Comparison of ENCODE assay signal across 22 cellular contexts in genomic region chr1:26297057-26297790, GRCh38. TPM values are rescaled to one million over a fixed set of nuclear protein-coding genes. Genes with fewer than 3 reads are reported as not detected.
DNase-seq lines count a peak whose midpoint lies in the region; ATAC-seq and TF ChIP-seq lines count a peak whose summit lies in the region.
"Had no signal": no experiment of that assay in that cellular context is flagged by ENCODE, and none has a peak within 500 bp of the region (broad histone marks: within the 10 kb centered on the region; RNA-seq: fewer than 3 reads in every experiment).

No MANE protein-coding gene starts in this region.

- H4K8ac ChIP-seq in mesenchymal stem cell (ENCODE audit: low read length), result no peak overlapping the region

- H3K9me3 Mint-ChIP-seq in stimulated activated effector memory CD8-positive, alpha-beta T cell treated with anti-CD3 and anti-CD28 coated beads, Interleukin-12 subunit alpha, Interleukin-12 subunit beta, amount 100 ng/mL, for 72 hours, result no peaks in the 10 kb centered on the region
- H3K9me3 Mint-ChIP-seq: CD4-positive, alpha-beta memory T cell; GM23338; IgD-negative memory B cell had no signal

- no peak overlapping the region for H2AK5ac ChIP-seq in mesenchymal stem cell (ENCODE audit: low read length, severe bottlenecking)

- no peak for DNase-seq in RWPE2 (ENCODE audit: low spot score)
- no peak for DNase-seq in mesenchymal stem cell
- no peak for DNase-seq in stimulated activated effector memory CD8-positive, alpha-beta T cell treated with anti-CD3 and anti-CD28 coated beads, Interleukin-12 subunit alpha, Interleukin-12 subunit beta, amount 100 ng/mL, for 72 hours (ENCODE audit: low spot score in 2 of 2)
- DNase-seq in DMS153 (lab: John Stamatoyannopoulos, UW), result no peak
- DNase-seq in caudate nucleus (lab: John Stamatoyannopoulos, UW), result no peak
- DNase-seq in H4 (ENCODE audit: low spot score), result no peak
- DNase-seq: C1 segment of cervical spinal cord; CD4-positive, alpha-beta memory T cell; COR-L47; MM.1S; NCI-H1417; NCI-H1694; NCI-H2029 treated with DMSO at 0.1 percent for 48 hours; NCI-H446 treated with DMSO at 0.1 percent for 48 hours; NCI-H526 treated with DMSO at 0.1 percent for 48 hours; Right ventricle myocardium superior had no signal

- H3K27ac ChIP-seq in BLaER1 (peak overlapping the region; percentile 51), RWPE2 (ENCODE audit: poor library complexity, severe bottlenecking) (peak overlapping the region; percentile 66), mesenchymal stem cell (ENCODE audit: low read length, poor library complexity, severe bottlenecking) (no peak overlapping the region), caudate nucleus (ENCODE audit: low read depth, low read length) (no peak overlapping the region)
- H3K27ac ChIP-seq: KMS-11, SJSA1 had no signal

- no peak overlapping the region for H3K14ac ChIP-seq in mesenchymal stem cell (ENCODE audit: low read length in 2 of 2)

- H2BK5ac ChIP-seq in mesenchymal stem cell (ENCODE audit: low read depth, low read length, poor library complexity, severe bottlenecking), result no peak overlapping the region

- no peak overlapping the region for H2BK15ac ChIP-seq in mesenchymal stem cell (ENCODE audit: low read depth, poor library complexity, severe bottlenecking)

- no peak for ATAC-seq in RWPE2 (ENCODE audit: low read depth)
- ATAC-seq in stimulated activated effector memory CD8-positive, alpha-beta T cell treated with anti-CD3 and anti-CD28 coated beads, Interleukin-12 subunit alpha, Interleukin-12 subunit beta, amount 100 ng/mL, for 72 hours, result no peak
- ATAC-seq: GM23338 had no signal

- peaks cover 12% of the 10 kb centered on the region for H3K79me1 ChIP-seq in mesenchymal stem cell (replicated peaks; ENCODE audit: low read length, poor library complexity, severe bottlenecking)

- H2BK120ac ChIP-seq in mesenchymal stem cell (ENCODE audit: low read depth, low read length), result peak overlapping the region; percentile 23

- H3K4me3 Mint-ChIP-seq in stimulated activated effector memory CD8-positive, alpha-beta T cell treated with anti-CD3 and anti-CD28 coated beads, Interleukin-12 subunit alpha, Interleukin-12 subunit beta, amount 100 ng/mL, for 72 hours, result no peak overlapping the region
- H3K4me3 Mint-ChIP-seq: CD4-positive, alpha-beta memory T cell; GM23338; IgD-negative memory B cell had no signal

- no peak overlapping the region for H3K23ac ChIP-seq in mesenchymal stem cell (ENCODE audit: low read length in 2 of 2)

- H3K27me3 ChIP-seq in BLaER1 (no peaks in the 10 kb centered on the region), RWPE2 (ENCODE audit: insufficient read depth, poor library complexity, severe bottlenecking) (no peaks in the 10 kb centered on the region), mesenchymal stem cell (ENCODE audit: control insufficient read depth in 1 of 2, insufficient read depth in 1 of 2, low read length in 2 of 2) (no peaks in the 10 kb centered on the region)
- H3K27me3 ChIP-seq: SJSA1 had no signal

- H3K4ac ChIP-seq in mesenchymal stem cell (ENCODE audit: low read depth in 1 of 2, low read length in 2 of 2), result no peak overlapping the region

- TF ChIP-seq CTCF in RWPE2 (IDR thresholded peaks at IDR 0.05; ENCODE audit: poor library complexity, severe bottlenecking), result no peak

- peaks cover 4% of the 10 kb centered on the region for H3K36me3 Mint-ChIP-seq in stimulated activated effector memory CD8-positive, alpha-beta T cell treated with anti-CD3 and anti-CD28 coated beads, Interleukin-12 subunit alpha, Interleukin-12 subunit beta, amount 100 ng/mL, for 72 hours

- no peak overlapping the region for H4K91ac ChIP-seq in mesenchymal stem cell (ENCODE audit: low read length)

- no peaks in the 10 kb centered on the region for H4K20me1 ChIP-seq in BLaER1

- no peak overlapping the region for H2AFZ ChIP-seq in mesenchymal stem cell (ENCODE audit: low read depth, low read length)
- H2AFZ ChIP-seq: GM23338 had no signal

- H3K4me1 ChIP-seq in BLaER1, result peaks cover 52% of the 10 kb centered on the region
- H3K4me1 ChIP-seq in RWPE2 (ENCODE audit: insufficient read depth, poor library complexity, severe bottlenecking), result peaks cover 21% of the 10 kb centered on the region
- H3K4me1 ChIP-seq in mesenchymal stem cell (ENCODE audit: control insufficient read depth, insufficient read depth, low read depth, low read length), result peaks cover 6% of the 10 kb centered on the region
- H3K4me1 ChIP-seq: SJSA1 had no signal

- H3K4me2 ChIP-seq in BLaER1, result no peak overlapping the region
- H3K4me2 ChIP-seq in mesenchymal stem cell (ENCODE audit: low read length, poor library complexity, severe bottlenecking), result no peak overlapping the region
- H3K4me2 ChIP-seq: GM23338, KMS-11 had no signal

- H3K36me3 ChIP-seq in BLaER1 (peaks cover 13% of the 10 kb centered on the region), RWPE2 (ENCODE audit: low read depth) (no peaks in the 10 kb centered on the region), mesenchymal stem cell (ENCODE audit: control insufficient read depth in 1 of 2, insufficient read depth in 2 of 2, low read depth in 1 of 2, low read length in 2 of 2) (peaks cover 22 to 41% of the 10 kb centered on the region in 2 experiments)

- H2BK12ac ChIP-seq in mesenchymal stem cell (ENCODE audit: low read length in 2 of 2), result peak overlapping the region in 1 of 2 experiments; percentile 71

- H3K9me3 ChIP-seq in BLaER1 (no peaks in the 10 kb centered on the region), RWPE2 (ENCODE audit: severe bottlenecking) (no peaks in the 10 kb centered on the region), mesenchymal stem cell (ENCODE audit: control insufficient read depth, low read length) (no peaks in the 10 kb centered on the region)
- H3K9me3 ChIP-seq: SJSA1 had no signal

- H3K4me1 Mint-ChIP-seq in stimulated activated effector memory CD8-positive, alpha-beta T cell treated with anti-CD3 and anti-CD28 coated beads, Interleukin-12 subunit alpha, Interleukin-12 subunit beta, amount 100 ng/mL, for 72 hours, result peaks cover 27% of the 10 kb centered on the region
- H3K4me1 Mint-ChIP-seq: GM23338 had no signal

- 94% methylated on average over 12 of the region's 12 CpGs for WGBS in mesenchymal stem cell

- H3K18ac ChIP-seq in mesenchymal stem cell (ENCODE audit: low read depth in 1 of 2, low read length in 2 of 2), result no peak overlapping the region

- H3K4me3 ChIP-seq in BLaER1 (no peak overlapping the region), RWPE2 (ENCODE audit: severe bottlenecking) (no peak overlapping the region), mesenchymal stem cell (ENCODE audit: insufficient read depth in 1 of 2, low read depth in 1 of 2, low read length in 2 of 2) (no peak overlapping the region)
- H3K4me3 ChIP-seq: GM23338, SJSA1 had no signal

- H3K9ac ChIP-seq in BLaER1, result no peak overlapping the region
- H3K9ac ChIP-seq in mesenchymal stem cell (ENCODE audit: low read length), result no peak overlapping the region
- H3K9ac ChIP-seq: KMS-11 had no signal

- peak overlapping the region; percentile 71 for H3K27ac Mint-ChIP-seq in stimulated activated effector memory CD8-positive, alpha-beta T cell treated with anti-CD3 and anti-CD28 coated beads, Interleukin-12 subunit alpha, Interleukin-12 subunit beta, amount 100 ng/mL, for 72 hours
- H3K27ac Mint-ChIP-seq: GM23338, IgD-negative memory B cell had no signal

RNA-seq across cellular contexts. Expression of gene UBXN11, which starts 9.2 kb away (rescaled TPM):
- 8.0 TPM for polyA plus RNA-seq in mesenchymal stem cell (2013, experiment 1 of 2)
- polyA plus RNA-seq in mesenchymal stem cell (2013, experiment 2 of 2), result 8.1 TPM
- 0.74 and 3.8 TPM in 2 replicates for total RNA-seq in H4 (2014; rRNA removed; shearing (Covaris generic))

RNA-seq across cellular contexts. Expression of gene SH3BGRL3, which starts 17.3 kb away (rescaled TPM):
- polyA plus RNA-seq in mesenchymal stem cell (2013, experiment 1 of 2), result 416 TPM
- polyA plus RNA-seq in mesenchymal stem cell (2013, experiment 2 of 2), result 422 TPM
- 77.7 and 126 TPM in 2 replicates for total RNA-seq in H4 (2014; rRNA removed; shearing (Covaris generic))

RNA-seq across cellular contexts. Expression of gene CD52, which starts 20.5 kb away (rescaled TPM):
- 0.26 TPM for polyA plus RNA-seq in mesenchymal stem cell (2013, experiment 1 of 2)
- polyA plus RNA-seq in mesenchymal stem cell (2013, experiment 2 of 2), result not detected
- 3.0 TPM in 1 of 2 replicates, not detected in the other for total RNA-seq in H4 (2014; rRNA removed; shearing (Covaris generic))
- total RNA-seq: A172, GM23338, SJSA1 had no signal

RNA-seq across cellular contexts. Expression of gene CRYBG2, which starts 56.7 kb away (rescaled TPM):
- not detected for polyA plus RNA-seq in mesenchymal stem cell (2013, experiment 1 of 2)
- 0.12 TPM for polyA plus RNA-seq in mesenchymal stem cell (2013, experiment 2 of 2)
- not detected in 2 replicates for total RNA-seq in H4 (2014; rRNA removed; shearing (Covaris generic))
- total RNA-seq: Right ventricle myocardium superior, SJSA1 had no signal

Comparison
In these comparisons a context has a peak if more than half of its experiments do, and no peak if none do; other contexts are left out.
1. H3K27ac ChIP-seq: peak in BLaER1 (single experiment) and RWPE2 (single experiment); none in mesenchymal stem cell (single experiment) and caudate nucleus (single experiment).